ENCODE assay signal across 11 cellular contexts in the genomic region with DNA sequence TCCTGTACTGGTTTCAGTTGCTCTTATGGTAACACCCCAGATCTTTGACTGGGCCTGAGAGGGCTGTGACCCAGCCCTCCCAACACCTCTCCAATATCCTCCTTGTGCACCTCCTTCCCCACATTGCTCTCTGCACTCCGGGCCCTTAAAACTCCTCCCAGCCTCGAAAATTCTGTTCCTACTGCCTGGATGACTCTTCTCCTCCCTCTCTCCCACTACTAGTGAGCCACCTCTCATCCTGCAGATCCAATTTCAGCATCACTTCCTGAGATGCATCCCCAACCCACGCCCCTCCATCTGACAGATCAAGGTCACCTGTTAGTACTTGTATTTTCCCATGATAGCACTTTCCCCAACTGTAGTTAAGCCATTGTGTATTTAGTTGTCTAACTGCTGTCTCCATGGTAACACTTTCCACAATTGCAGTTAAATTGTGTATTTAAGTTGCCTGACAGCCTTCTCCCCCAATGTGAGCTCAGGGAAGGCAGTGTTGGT. TPM values are rescaled to one million over a fixed set of nuclear protein-coding genes. Genes with fewer than 3 reads are reported as not detected.
DNase-seq lines count a peak whose midpoint lies in the region; ATAC-seq and TF ChIP-seq lines count a peak whose summit lies in the region.
"Had no signal": no experiment of that assay in that cellular context is flagged by ENCODE, and none has a peak within 500 bp of the region (broad histone marks: within the 10 kb centered on the region; RNA-seq: fewer than 3 reads in every experiment).

No MANE protein-coding gene starts in this region.

- DNase-seq in LHCN-M2 (ENCODE audit: low read depth) (peak; percentile 90), NCI-H345 treated with DMSO at 0.1 percent for 48 hours (lab: John Stamatoyannopoulos, UW; ENCODE audit: unreplicated experiment) (peak; percentile 91), dermis blood vessel endothelial cell (peak; percentile 40), renal cortical epithelial cell (ENCODE audit: low read depth) (peak; percentile 83), Caco-2 (no peak), SIG-M5 treated with dmso at 0.1 percent for 504 hours (lab: John Stamatoyannopoulos, UW; ENCODE audit: unreplicated experiment) (no peak), foreskin fibroblast (no peak)
- DNase-seq: activated T-cell treated with anti-CD3 and anti-CD28 coated beads, Interleukin-2, amount 50 U/mL, for 72 hours had no signal

- H3K36me3 Mint-ChIP-seq in Caco-2 (ENCODE audit: insufficient read depth, unreplicated experiment) = no peaks in the 10 kb centered on the region

- peaks cover 5% of the 10 kb centered on the region; the same call in 1 of the 2 replicates for H3K4me1 ChIP-seq in Caco-2

- H3K9me3 ChIP-seq in Caco-2 = no peaks in the 10 kb centered on the region

- BruUV-seq in Caco-2 (replicated peaks; lab: Mats Ljungman, UMichigan) = no TSS peak

- intact Hi-C loops in Caco-2 (cut with micrococcal nuclease; ENCODE audit: unreplicated experiment) = no loop called here

- TF ChIP-seq CTCF in Caco-2 (IDR thresholded peaks at IDR 0.05; ENCODE audit: insufficient read depth in 1 of 2, low read depth in 1 of 2, low read length in 1 of 2, severe bottlenecking in 1 of 2, unreplicated experiment in 1 of 2) = no peak
- no peak for TF ChIP-seq CTCF in foreskin fibroblast (IDR thresholded peaks at IDR 0.05; ENCODE audit: low read depth, low read length)

- H3K27me3 Mint-ChIP-seq in Caco-2 (ENCODE audit: insufficient read depth, unreplicated experiment) = no peaks in the 10 kb centered on the region
- H3K27me3 Mint-ChIP-seq: stimulated activated memory B cell treated with anti-CD40 and anti-IgM and Interleukin-4, amounts not matched to agents 10 μg/mL and 1 μg/mL and 100 μg/mL, for 72 hours had no signal

- CTCF ChIA-PET in Caco-2 (lab: Charles Lee) = interaction anchor here (0.6 kb wide), 1 partner anchor 49 kb away, joined by 3 read pairs; no protein-coding TSS in a partner anchor

- ATAC-seq in GM21717 (IDR thresholded peaks at IDR 0.05; ENCODE audit: unreplicated experiment) = no peak
- ATAC-seq: activated T-cell treated with anti-CD3 and anti-CD28 coated beads, Interleukin-2, amount 50 U/mL, for 72 hours; sciatic nerve; stimulated activated memory B cell treated with anti-CD40 and anti-IgM and Interleukin-4, amounts not matched to agents 10 μg/mL and 1 μg/mL and 100 μg/mL, for 72 hours had no signal

- POLR2A ChIA-PET in Caco-2 (lab: Charles Lee) = no interaction called here

- peaks cover 7% of the 10 kb centered on the region for H3K4me1 Mint-ChIP-seq in Caco-2 (ENCODE audit: low read depth, unreplicated experiment)
- H3K4me1 Mint-ChIP-seq: stimulated activated memory B cell treated with anti-CD40 and anti-IgM and Interleukin-4, amounts not matched to agents 10 μg/mL and 1 μg/mL and 100 μg/mL, for 72 hours had no signal

- H3K4me3 Mint-ChIP-seq in Caco-2 (ENCODE audit: unreplicated experiment) = no peak overlapping the region
- H3K4me3 Mint-ChIP-seq: activated T-cell treated with anti-CD3 and anti-CD28 coated beads, Interleukin-2, amount 50 U/mL, for 72 hours; stimulated activated memory B cell treated with anti-CD40 and anti-IgM and Interleukin-4, amounts not matched to agents 10 μg/mL and 1 μg/mL and 100 μg/mL, for 72 hours had no signal

- H3K4me3 ChIP-seq in Caco-2 (ENCODE audit: low read depth, low read length) (no peak overlapping the region), foreskin fibroblast (ENCODE audit: low read depth in 1 of 2, low read length in 2 of 2) (no peak overlapping the region)

- no peaks in the 10 kb centered on the region; the same call in 1 of the 2 replicates for H3K27me3 ChIP-seq in Caco-2 (replicated peaks; ENCODE audit: control insufficient read depth, insufficient read depth, low read length)

- no peaks in the 10 kb centered on the region for H3K9me3 Mint-ChIP-seq in Caco-2 (ENCODE audit: unreplicated experiment)
- H3K9me3 Mint-ChIP-seq: stimulated activated memory B cell treated with anti-CD40 and anti-IgM and Interleukin-4, amounts not matched to agents 10 μg/mL and 1 μg/mL and 100 μg/mL, for 72 hours had no signal

- no peak overlapping the region for H3K27ac Mint-ChIP-seq in Caco-2 (ENCODE audit: unreplicated experiment)
- H3K27ac Mint-ChIP-seq: activated T-cell treated with anti-CD3 and anti-CD28 coated beads, Interleukin-2, amount 50 U/mL, for 72 hours; stimulated activated memory B cell treated with anti-CD40 and anti-IgM and Interleukin-4, amounts not matched to agents 10 μg/mL and 1 μg/mL and 100 μg/mL, for 72 hours had no signal

- no peaks in the 10 kb centered on the region for H3K36me3 ChIP-seq in Caco-2 (ENCODE audit: control insufficient read depth, insufficient read depth, low read length)

RNA-seq across cellular contexts. Expression of gene NT5DC3, which starts 11.5 kb away (rescaled TPM):
- 12.1 and 15.6 TPM in 2 replicates for total RNA-seq in LHCN-M2 (2014; rRNA removed)
- polyA plus RNA-seq in LHCN-M2 (2012) = 5.8 TPM
- total RNA-seq in dermis blood vessel endothelial cell = 7.0 TPM in 2 replicates
- 11.1 and 20.7 TPM in 2 replicates for total RNA-seq in renal cortical epithelial cell
- total RNA-seq in Caco-2 (2022) = 9.5 and 10.7 TPM in 2 replicates

Comparison
In these comparisons a context has a peak if more than half of its experiments do, and no peak if none do; other contexts are left out.
1. DNase-seq: peak in LHCN-M2 (single experiment), NCI-H345 treated with DMSO at 0.1 percent for 48 hours (single experiment), dermis blood vessel endothelial cell (single experiment) and renal cortical epithelial cell (single experiment); none in Caco-2 (0 of 2), SIG-M5 treated with dmso at 0.1 percent for 504 hours (single experiment) and foreskin fibroblast (0 of 2).